ENCODE assay signal across 21 cellular contexts in genomic region chr6:55443238-55444134, GRCh38.
DNase-seq lines count a peak whose midpoint lies in the region; ATAC-seq and TF ChIP-seq lines count a peak whose summit lies in the region.
"Had no signal": no experiment of that assay in that cellular context is flagged by ENCODE, and none has a peak within 500 bp of the region (broad histone marks: within the 10 kb centered on the region; RNA-seq: fewer than 3 reads in every experiment).

No MANE protein-coding gene starts in this region.

- DNase-seq in Right ventricle myocardium superior, result no peak
- no peak for DNase-seq in cardiac septum (ENCODE audit: low spot score)
- peak; percentile 80 for DNase-seq in fibroblast of gingiva (ENCODE audit: low read depth)
- DNase-seq in activated CD4-positive, CD25-positive, alpha-beta regulatory T cell (lab: John Stamatoyannopoulos, UW), result no peak
- no peak for DNase-seq in tibial artery
- DNase-seq in DMS 273 treated with DMSO at 0.1 percent for 48 hours (lab: John Stamatoyannopoulos, UW), result no peak
- DNase-seq: Calu3; CD4-positive, alpha-beta memory T cell; IMR-90; Kasumi-1; NCI-H1105 treated with DMSO at 0.1 percent for 48 hours; NCI-H1694 treated with DMSO at 0.1 percent for 48 hours; NCI-H2107; NCI-H226; NCI-H526 treated with DMSO at 0.1 percent for 48 hours; OCI-M1; SJCRH30 had no signal

- no peaks in the 10 kb centered on the region for H3K9me3 ChIP-seq in tibial artery
- H3K9me3 ChIP-seq: HAP-1, SJCRH30 had no signal

- H3K27me3 ChIP-seq in tibial artery, result no peaks in the 10 kb centered on the region
- H3K27me3 ChIP-seq: SJCRH30 had no signal

- H3K9me3 Mint-ChIP-seq in nephron, result no peaks in the 10 kb centered on the region

- intact Hi-C loops in Right ventricle myocardium superior (cut with DNase I), result no loop called here
- intact Hi-C loops in cardiac septum (cut with DNase I), result loop anchor here (10.0 kb wide), 1 partner anchor 851 kb away; no protein-coding TSS in a partner anchor
- intact Hi-C loops in tibial artery (cut with DNase I; ENCODE audit: low total_unique reads), result no loop called here

- H3K4me1 ChIP-seq in tibial artery, result no peaks in the 10 kb centered on the region
- H3K4me1 ChIP-seq: HAP-1 had no signal

- H3K36me3 Mint-ChIP-seq in nephron (ENCODE audit: low read depth), result no peaks in the 10 kb centered on the region
- H3K36me3 Mint-ChIP-seq: CD4-positive, alpha-beta memory T cell had no signal

- H3K4me3 ChIP-seq in tibial artery, result no peak overlapping the region
- H3K4me3 ChIP-seq: HAP-1, SJCRH30 had no signal

- peaks cover 9% of the 10 kb centered on the region for H3K4me1 Mint-ChIP-seq in nephron
- H3K4me1 Mint-ChIP-seq: CD4-positive, alpha-beta memory T cell had no signal

- no peak overlapping the region for H3K27ac ChIP-seq in tibial artery
- H3K27ac ChIP-seq: RWPE1, SJCRH30 had no signal

- peak overlapping the region; percentile 5 to 46 (median 24) for H3K27ac Mint-ChIP-seq in nephron
- H3K27ac Mint-ChIP-seq: CD4-positive, alpha-beta memory T cell had no signal

- TF ChIP-seq CTCF in nephron (IDR thresholded peaks at IDR 0.05; ENCODE audit: unreplicated experiment in 3 of 3) (no peak), tibial artery (IDR thresholded peaks at IDR 0.05) (no peak)

- no peaks in the 10 kb centered on the region for H3K36me3 ChIP-seq in tibial artery
- H3K36me3 ChIP-seq: HAP-1, SJCRH30 had no signal

- peak; percentile 31 for ATAC-seq in Right ventricle myocardium superior (ENCODE audit: poor library complexity)
- no peak for ATAC-seq in GM21526 (IDR thresholded peaks at IDR 0.05; ENCODE audit: low FRiP score, unreplicated experiment)

- no peak overlapping the region for H3K4me3 Mint-ChIP-seq in nephron
- H3K4me3 Mint-ChIP-seq: CD4-positive, alpha-beta memory T cell had no signal

- no peaks in the 10 kb centered on the region for H3K27me3 Mint-ChIP-seq in nephron (ENCODE audit: low read depth)
- H3K27me3 Mint-ChIP-seq: CD4-positive, alpha-beta memory T cell had no signal
